21 cellular contexts compared by ENCODE assay signal in the genomic region with DNA sequence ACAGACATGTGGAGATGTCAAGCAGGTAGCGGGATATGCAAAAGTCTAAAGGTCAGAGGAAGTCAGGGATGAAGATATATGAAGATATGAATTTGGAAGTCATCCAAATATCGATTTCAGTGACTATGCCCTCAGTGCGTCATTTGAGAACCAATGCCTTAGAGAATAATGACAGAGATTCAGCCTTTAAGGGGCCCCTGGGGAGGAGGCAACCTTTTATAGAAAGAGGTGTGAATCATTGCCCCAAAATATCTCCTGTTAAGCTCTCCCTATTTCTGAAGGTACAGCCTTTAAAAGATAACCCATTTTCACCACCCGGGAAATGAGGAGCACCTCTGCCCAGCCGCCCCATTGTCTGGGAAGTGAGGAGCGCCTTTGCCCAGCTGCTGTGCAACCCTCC.
"Had no signal": no experiment of that assay in that cellular context is flagged by ENCODE, and none has a peak within 500 bp of the region (broad histone marks: within the 10 kb centered on the region; RNA-seq: fewer than 3 reads in every experiment).

No MANE protein-coding gene starts in this region.

- DNase-seq: activated B cell treated with CpG ODN at 0.5 μM for 24 hours; activated CD4-positive, alpha-beta T cell treated with anti-CD3 and anti-CD28 coated beads for 36 hours; activated CD8-positive, alpha-beta memory T cell treated with anti-CD3 and anti-CD28 coated beads, Interleukin-2, amount 10 ng/mL, durations not matched to agents 7 days and 5 days; activated CD8-positive, alpha-beta T cell treated with anti-CD3 and anti-CD28 coated beads, Interleukin-2, amount 10 ng/mL, durations not matched to agents 7 days and 5 days; activated naive CD4-positive, alpha-beta T cell; activated T-cell treated with anti-CD3 and anti-CD28 coated beads, Interleukin-2, amount 50 U/mL, for 48 hours; central memory CD4-positive, alpha-beta T cell; foreskin keratinocyte; heart left ventricle; hypothalamus; immature natural killer cell; kidney; left colon; naive B cell; nephron progenitor cell; retina; stimulated activated CD4-positive, alpha-beta T cell treated with anti-CD3 and anti-CD28 coated beads, Interleukin-4, amount 100 ng/mL, for 24 hours; uterus had no signal

- ATAC-seq: activated CD4-positive, alpha-beta T cell treated with anti-CD3 and anti-CD28 coated beads for 36 hours; activated CD8-positive, alpha-beta memory T cell treated with anti-CD3 and anti-CD28 coated beads, Interleukin-2, amount 10 ng/mL, durations not matched to agents 7 days and 5 days; activated CD8-positive, alpha-beta T cell treated with anti-CD3 and anti-CD28 coated beads, Interleukin-2, amount 10 ng/mL, durations not matched to agents 7 days and 5 days; activated naive CD4-positive, alpha-beta T cell treated with anti-CD3 and anti-CD28 coated beads, Interleukin-2, amount 50 U/mL, for 72 hours; foreskin keratinocyte; heart left ventricle; left colon; sciatic nerve; stimulated activated effector memory CD8-positive, alpha-beta T cell treated with anti-CD3 and anti-CD28 coated beads, Interleukin-12 subunit alpha, Interleukin-12 subunit beta, amount 100 ng/mL, for 72 hours had no signal
